In genomic region chr18:12000072-12000659, GRCh38 we compare ENCODE assay signal across 1 cellular context.
TF ChIP-seq lines count a peak whose summit lies in the region.

No MANE protein-coding gene starts in this region.

TF ChIP-seq in HepG2, 621 proteins besides CTCF, POLR2A, EP300 and RAD21 (continued from another document and continues in another):
- TF ChIP-seq ZGPAT (CRISPR knock-in tag; IDR thresholded peaks at IDR 0.05), result 0 out of 2 replicates have a peak, but pooled peaks have one; percentile 26
- no peak for TF ChIP-seq CREB1 (IDR thresholded peaks at IDR 0.05)
- no peak for TF ChIP-seq CREB1 (CRISPR knock-in tag; IDR thresholded peaks at IDR 0.05)
- TF ChIP-seq FOXP1 (IDR thresholded peaks at IDR 0.05), result no peak
- 0 out of 2 replicates have a peak, but pooled peaks have one; percentile 24 for TF ChIP-seq FOXP1 (CRISPR knock-in tag; IDR thresholded peaks at IDR 0.05)
- TF ChIP-seq, protein P1, sequence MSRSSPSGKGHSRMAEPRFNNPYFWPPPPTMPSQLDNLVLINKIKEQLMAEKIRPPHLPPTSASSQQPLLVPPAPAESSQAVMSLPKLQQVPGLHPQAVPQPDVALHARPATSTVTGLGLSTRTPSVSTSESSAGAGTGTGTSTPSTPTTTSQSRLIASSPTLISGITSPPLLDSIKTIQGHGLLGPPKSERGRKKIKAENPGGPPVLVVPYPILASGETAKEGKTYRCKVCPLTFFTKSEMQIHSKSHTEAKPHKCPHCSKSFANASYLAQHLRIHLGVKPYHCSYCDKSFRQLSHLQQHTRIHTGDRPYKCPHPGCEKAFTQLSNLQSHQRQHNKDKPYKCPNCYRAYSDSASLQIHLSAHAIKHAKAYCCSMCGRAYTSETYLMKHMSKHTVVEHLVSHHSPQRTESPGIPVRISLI (CRISPR knock-in tag; IDR thresholded peaks at IDR 0.05; ENCODE audit: borderline replicate concordance), result peak; percentile 73
- TF ChIP-seq TCF7 (IDR thresholded peaks at IDR 0.05; ENCODE audit: low read depth), result peak; percentile 21; the same call in 1 of the 2 replicates
- TF ChIP-seq MAZ (IDR thresholded peaks at IDR 0.05; ENCODE audit: borderline replicate concordance, low read depth, low read length), result no peak
- no peak for TF ChIP-seq MAZ (CRISPR knock-in tag; IDR thresholded peaks at IDR 0.05; ENCODE audit: low read depth)
- TF ChIP-seq, protein P2, sequence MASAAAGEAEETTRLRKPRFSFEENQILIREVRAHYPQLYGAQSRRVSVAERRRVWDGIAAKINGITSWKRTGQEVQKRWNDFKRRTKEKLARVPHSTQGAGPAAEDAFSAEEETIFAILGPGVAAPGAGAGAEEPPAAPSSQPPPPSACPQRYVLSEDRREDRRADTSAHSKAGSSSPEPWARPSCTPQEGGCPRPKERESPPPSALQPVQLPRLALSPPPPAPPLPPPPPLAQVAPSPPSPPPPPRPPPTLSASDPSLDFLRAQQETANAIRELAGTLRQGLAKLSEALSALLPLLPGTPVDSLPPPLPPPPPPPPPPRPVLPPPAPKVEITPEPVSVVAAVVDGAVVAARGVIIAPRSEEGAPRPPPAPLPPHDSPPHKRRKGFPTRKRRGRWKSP (CRISPR knock-in tag; IDR thresholded peaks at IDR 0.05), result no peak
- TF ChIP-seq GATAD2A (CRISPR knock-in tag; IDR thresholded peaks at IDR 0.05), result peak; percentile 40
- TF ChIP-seq RXRB (CRISPR knock-in tag; IDR thresholded peaks at IDR 0.05; ENCODE audit: borderline replicate concordance), result peak; percentile 32; the same call in 1 of the 2 replicates
- TF ChIP-seq MAFK (conservative IDR thresholded peaks at IDR 0.05 in 1 of 2, IDR thresholded peaks at IDR 0.05 in 1 of 2; ENCODE audit: low read length in 2 of 2), result no peak
- TF ChIP-seq GABPB1 (CRISPR knock-in tag; IDR thresholded peaks at IDR 0.05), result no peak
- TF ChIP-seq SAP130 (CRISPR knock-in tag; IDR thresholded peaks at IDR 0.05; ENCODE audit: low read depth), result no peak
- TF ChIP-seq ZMYM2 (CRISPR knock-in tag; IDR thresholded peaks at IDR 0.05), result no peak
- no peak for TF ChIP-seq SOX6 (IDR thresholded peaks at IDR 0.05)
- peak; percentile 15; the same call in 1 of the 2 replicates for TF ChIP-seq SOX6 (CRISPR knock-in tag; IDR thresholded peaks at IDR 0.05)
- TF ChIP-seq ZNF382 (CRISPR knock-in tag; IDR thresholded peaks at IDR 0.05; ENCODE audit: borderline replicate concordance), result no peak
- peak; percentile 48 for TF ChIP-seq NR2F6 (IDR thresholded peaks at IDR 0.05)
- TF ChIP-seq NR2F6 (CRISPR knock-in tag; IDR thresholded peaks at IDR 0.05), result no peak
- TF ChIP-seq KIAA2018 (CRISPR knock-in tag; IDR thresholded peaks at IDR 0.05; ENCODE audit: borderline replicate concordance), result no peak
- TF ChIP-seq FOXA3 (CRISPR knock-in tag; IDR thresholded peaks at IDR 0.05), result 0 out of 2 replicates have a peak, but pooled peaks have one; percentile 20
- peak; percentile 64 for TF ChIP-seq PAXIP1 (CRISPR knock-in tag; conservative IDR thresholded peaks at IDR 0.05)
- TF ChIP-seq ARID5B (CRISPR knock-in tag; IDR thresholded peaks at IDR 0.05), result peak; percentile 54
- TF ChIP-seq HDAC1 (CRISPR knock-in tag; IDR thresholded peaks at IDR 0.05), result no peak
- TF ChIP-seq ELF3 (CRISPR knock-in tag; IDR thresholded peaks at IDR 0.05), result peak; percentile 61
- no peak for TF ChIP-seq KAT7 (CRISPR knock-in tag; IDR thresholded peaks at IDR 0.05; ENCODE audit: borderline replicate concordance)
- TF ChIP-seq THYN1 (CRISPR knock-in tag; IDR thresholded peaks at IDR 0.05; ENCODE audit: borderline replicate concordance, low read depth), result no peak
- TF ChIP-seq ZBTB3 (CRISPR knock-in tag; IDR thresholded peaks at IDR 0.05; ENCODE audit: borderline replicate concordance, low read depth), result peak; percentile 98
- no peak for TF ChIP-seq KDM2A (CRISPR knock-in tag; IDR thresholded peaks at IDR 0.05; ENCODE audit: borderline replicate concordance, low read depth)
- TF ChIP-seq FOXJ3 (CRISPR knock-in tag; IDR thresholded peaks at IDR 0.05; ENCODE audit: borderline replicate concordance), result no peak
- TF ChIP-seq, protein P3, sequence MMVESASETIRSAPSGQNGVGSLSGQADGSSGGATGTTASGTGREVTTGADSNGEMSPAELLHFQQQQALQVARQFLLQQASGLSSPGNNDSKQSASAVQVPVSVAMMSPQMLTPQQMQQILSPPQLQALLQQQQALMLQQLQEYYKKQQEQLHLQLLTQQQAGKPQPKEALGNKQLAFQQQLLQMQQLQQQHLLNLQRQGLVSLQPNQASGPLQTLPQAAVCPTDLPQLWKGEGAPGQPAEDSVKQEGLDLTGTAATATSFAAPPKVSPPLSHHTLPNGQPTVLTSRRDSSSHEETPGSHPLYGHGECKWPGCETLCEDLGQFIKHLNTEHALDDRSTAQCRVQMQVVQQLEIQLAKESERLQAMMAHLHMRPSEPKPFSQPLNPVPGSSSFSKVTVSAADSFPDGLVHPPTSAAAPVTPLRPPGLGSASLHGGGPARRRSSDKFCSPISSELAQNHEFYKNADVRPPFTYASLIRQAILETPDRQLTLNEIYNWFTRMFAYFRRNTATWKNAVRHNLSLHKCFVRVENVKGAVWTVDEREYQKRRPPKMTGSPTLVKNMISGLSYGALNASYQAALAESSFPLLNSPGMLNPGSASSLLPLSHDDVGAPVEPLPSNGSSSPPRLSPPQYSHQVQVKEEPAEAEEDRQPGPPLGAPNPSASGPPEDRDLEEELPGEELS (CRISPR knock-in tag; IDR thresholded peaks at IDR 0.05), result peak; percentile 43; the same call in 1 of the 2 replicates
- TF ChIP-seq NCOA2 (CRISPR knock-in tag; IDR thresholded peaks at IDR 0.05), result peak; percentile 16; the same call in 1 of the 2 replicates
- peak; percentile 92 for TF ChIP-seq ZNF121 (CRISPR knock-in tag; IDR thresholded peaks at IDR 0.05)
